ENCODE assay signal across 1 cellular context in the genomic region with DNA sequence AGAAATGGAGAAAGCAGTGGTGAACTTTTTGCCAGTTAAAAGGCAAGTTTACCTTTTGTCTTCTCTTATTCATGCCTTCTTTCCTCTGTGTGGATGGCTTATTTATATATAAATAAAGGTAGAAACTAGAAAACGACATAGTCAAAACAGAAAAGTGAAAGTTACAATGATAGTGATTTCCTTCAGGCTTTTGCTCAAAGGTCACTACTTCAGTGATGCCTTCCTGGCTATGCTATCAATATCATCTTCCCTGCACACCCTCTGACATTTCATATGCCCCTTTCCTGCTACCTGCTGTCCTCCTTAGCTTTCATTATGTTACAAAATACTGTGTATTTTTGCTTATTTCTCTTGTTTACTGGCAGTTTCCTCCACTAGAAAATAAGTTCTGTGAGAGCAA.
TF ChIP-seq lines count a peak whose summit lies in the region.

No MANE protein-coding gene starts in this region.

TF ChIP-seq in GM12878, 131 proteins besides CTCF, POLR2A, EP300 and RAD21:
- TF ChIP-seq, protein P1, sequence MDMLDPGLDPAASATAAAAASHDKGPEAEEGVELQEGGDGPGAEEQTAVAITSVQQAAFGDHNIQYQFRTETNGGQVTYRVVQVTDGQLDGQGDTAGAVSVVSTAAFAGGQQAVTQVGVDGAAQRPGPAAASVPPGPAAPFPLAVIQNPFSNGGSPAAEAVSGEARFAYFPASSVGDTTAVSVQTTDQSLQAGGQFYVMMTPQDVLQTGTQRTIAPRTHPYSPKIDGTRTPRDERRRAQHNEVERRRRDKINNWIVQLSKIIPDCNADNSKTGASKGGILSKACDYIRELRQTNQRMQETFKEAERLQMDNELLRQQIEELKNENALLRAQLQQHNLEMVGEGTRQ (IDR thresholded peaks at IDR 0.05; ENCODE audit: borderline replicate concordance, low read depth, low read length), result no peak
- TF ChIP-seq, protein P2, sequence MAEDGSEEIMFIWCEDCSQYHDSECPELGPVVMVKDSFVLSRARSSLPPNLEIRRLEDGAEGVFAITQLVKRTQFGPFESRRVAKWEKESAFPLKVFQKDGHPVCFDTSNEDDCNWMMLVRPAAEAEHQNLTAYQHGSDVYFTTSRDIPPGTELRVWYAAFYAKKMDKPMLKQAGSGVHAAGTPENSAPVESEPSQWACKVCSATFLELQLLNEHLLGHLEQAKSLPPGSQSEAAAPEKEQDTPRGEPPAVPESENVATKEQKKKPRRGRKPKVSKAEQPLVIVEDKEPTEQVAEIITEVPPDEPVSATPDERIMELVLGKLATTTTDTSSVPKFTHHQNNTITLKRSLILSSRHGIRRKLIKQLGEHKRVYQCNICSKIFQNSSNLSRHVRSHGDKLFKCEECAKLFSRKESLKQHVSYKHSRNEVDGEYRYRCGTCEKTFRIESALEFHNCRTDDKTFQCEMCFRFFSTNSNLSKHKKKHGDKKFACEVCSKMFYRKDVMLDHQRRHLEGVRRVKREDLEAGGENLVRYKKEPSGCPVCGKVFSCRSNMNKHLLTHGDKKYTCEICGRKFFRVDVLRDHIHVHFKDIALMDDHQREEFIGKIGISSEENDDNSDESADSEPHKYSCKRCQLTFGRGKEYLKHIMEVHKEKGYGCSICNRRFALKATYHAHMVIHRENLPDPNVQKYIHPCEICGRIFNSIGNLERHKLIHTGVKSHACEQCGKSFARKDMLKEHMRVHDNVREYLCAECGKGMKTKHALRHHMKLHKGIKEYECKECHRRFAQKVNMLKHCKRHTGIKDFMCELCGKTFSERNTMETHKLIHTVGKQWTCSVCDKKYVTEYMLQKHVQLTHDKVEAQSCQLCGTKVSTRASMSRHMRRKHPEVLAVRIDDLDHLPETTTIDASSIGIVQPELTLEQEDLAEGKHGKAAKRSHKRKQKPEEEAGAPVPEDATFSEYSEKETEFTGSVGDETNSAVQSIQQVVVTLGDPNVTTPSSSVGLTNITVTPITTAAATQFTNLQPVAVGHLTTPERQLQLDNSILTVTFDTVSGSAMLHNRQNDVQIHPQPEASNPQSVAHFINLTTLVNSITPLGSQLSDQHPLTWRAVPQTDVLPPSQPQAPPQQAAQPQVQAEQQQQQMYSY (CRISPR knock-in tag; IDR thresholded peaks at IDR 0.05), result no peak
- no peak for TF ChIP-seq LARP7 (IDR thresholded peaks at IDR 0.05)
- no peak for TF ChIP-seq GATAD2B (conservative IDR thresholded peaks at IDR 0.05; ENCODE audit: low read depth)
- no peak for TF ChIP-seq STAT3 (IDR thresholded peaks at IDR 0.05; ENCODE audit: low read depth, low read length)
- no peak for TF ChIP-seq BRCA1 (IDR thresholded peaks at IDR 0.05; ENCODE audit: low read depth, low read length)
- TF ChIP-seq KDM1A (IDR thresholded peaks at IDR 0.05; ENCODE audit: borderline replicate concordance), result no peak
- TF ChIP-seq TARDBP (IDR thresholded peaks at IDR 0.05; ENCODE audit: borderline replicate concordance), result no peak
- no peak for TF ChIP-seq ZNF274 (IDR thresholded peaks at IDR 0.05; ENCODE audit: insufficient read depth, insufficient read length)
- no peak for TF ChIP-seq WRNIP1 (IDR thresholded peaks at IDR 0.05; ENCODE audit: borderline replicate concordance, low read depth, low read length)
- TF ChIP-seq, protein P3, sequence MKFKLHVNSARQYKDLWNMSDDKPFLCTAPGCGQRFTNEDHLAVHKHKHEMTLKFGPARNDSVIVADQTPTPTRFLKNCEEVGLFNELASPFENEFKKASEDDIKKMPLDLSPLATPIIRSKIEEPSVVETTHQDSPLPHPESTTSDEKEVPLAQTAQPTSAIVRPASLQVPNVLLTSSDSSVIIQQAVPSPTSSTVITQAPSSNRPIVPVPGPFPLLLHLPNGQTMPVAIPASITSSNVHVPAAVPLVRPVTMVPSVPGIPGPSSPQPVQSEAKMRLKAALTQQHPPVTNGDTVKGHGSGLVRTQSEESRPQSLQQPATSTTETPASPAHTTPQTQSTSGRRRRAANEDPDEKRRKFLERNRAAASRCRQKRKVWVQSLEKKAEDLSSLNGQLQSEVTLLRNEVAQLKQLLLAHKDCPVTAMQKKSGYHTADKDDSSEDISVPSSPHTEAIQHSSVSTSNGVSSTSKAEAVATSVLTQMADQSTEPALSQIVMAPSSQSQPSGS (IDR thresholded peaks at IDR 0.05; ENCODE audit: low read length), result no peak
- no peak for TF ChIP-seq ZNF207 (IDR thresholded peaks at IDR 0.05; ENCODE audit: borderline replicate concordance)
- TF ChIP-seq PML (IDR thresholded peaks at IDR 0.05; ENCODE audit: low read length), result no peak
- TF ChIP-seq, protein P4, sequence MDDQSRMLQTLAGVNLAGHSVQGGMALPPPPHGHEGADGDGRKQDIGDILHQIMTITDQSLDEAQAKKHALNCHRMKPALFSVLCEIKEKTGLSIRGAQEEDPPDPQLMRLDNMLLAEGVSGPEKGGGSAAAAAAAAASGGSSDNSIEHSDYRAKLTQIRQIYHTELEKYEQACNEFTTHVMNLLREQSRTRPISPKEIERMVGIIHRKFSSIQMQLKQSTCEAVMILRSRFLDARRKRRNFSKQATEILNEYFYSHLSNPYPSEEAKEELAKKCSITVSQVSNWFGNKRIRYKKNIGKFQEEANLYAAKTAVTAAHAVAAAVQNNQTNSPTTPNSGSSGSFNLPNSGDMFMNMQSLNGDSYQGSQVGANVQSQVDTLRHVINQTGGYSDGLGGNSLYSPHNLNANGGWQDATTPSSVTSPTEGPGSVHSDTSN (IDR thresholded peaks at IDR 0.05; ENCODE audit: insufficient replicate concordance, low read depth, low read length), result no peak
- TF ChIP-seq ZNF592 (IDR thresholded peaks at IDR 0.05), result no peak
- no peak for TF ChIP-seq NR2C2 (IDR thresholded peaks at IDR 0.05; ENCODE audit: borderline replicate concordance, control insufficient read depth, insufficient read length, low read depth)
- no peak for TF ChIP-seq GABPA (IDR thresholded peaks at IDR 0.05; ENCODE audit: low read depth)
- TF ChIP-seq CHD4 (IDR thresholded peaks at IDR 0.05), result no peak
- no peak for TF ChIP-seq ZNF384 (IDR thresholded peaks at IDR 0.05; ENCODE audit: borderline replicate concordance, low read depth, low read length)
